20 cellular contexts compared by ENCODE assay signal in genomic region chr13:100130930-100131511, GRCh38.
"Had no signal": no experiment of that assay in that cellular context is flagged by ENCODE, and none has a peak within 500 bp of the region (broad histone marks: within the 10 kb centered on the region; RNA-seq: fewer than 3 reads in every experiment).

No MANE protein-coding gene starts in this region.

- H3K9me3 Mint-ChIP-seq: activated T-cell treated with anti-CD3 and anti-CD28 coated beads, Interleukin-2, amount 50 U/mL, for 4 hours; dendritic cell treated with granulocyte-macrophage colony-stimulating factor and Interleukin-4, amounts not matched to agents 40 ng/mL and 50 ng/mL, for 4 days; stimulated activated effector memory CD8-positive, alpha-beta T cell treated with anti-CD3 and anti-CD28 coated beads, Interleukin-12 subunit alpha, Interleukin-12 subunit beta, amount 100 ng/mL, for 72 hours had no signal

- DNase-seq: activated CD4-positive, alpha-beta T cell treated with anti-CD3 and anti-CD28 coated beads, Interleukin-2, amount 50 U/mL, for 1 hour; activated CD4-positive, CD25-positive, alpha-beta regulatory T cell treated with anti-CD3 and anti-CD28 coated beads, Interleukin-2, amount 50 U/mL, for 72 hours; activated CD8-positive, alpha-beta memory T cell treated with anti-CD3 and anti-CD28 coated beads, Interleukin-2, amount 50 U/mL, for 4 hours; activated effector memory CD4-positive, alpha-beta T cell treated with Interleukin-2 at 50 U/mL for 16 hours; activated naive CD4-positive, alpha-beta T cell treated with anti-CD3 and anti-CD28 coated beads, Interleukin-2, amount 50 U/mL, for 16 hours; activated T-cell treated with anti-CD3 and anti-CD28 coated beads, Interleukin-2, amount 50 U/mL, for 4 hours; effector CD8-positive, alpha-beta T cell; gastrocnemius medialis; mesenchymal stem cell; naive thymus-derived CD8-positive, alpha-beta T cell; pancreas; sigmoid colon; stimulated activated CD4-positive, alpha-beta T cell treated with anti-CD3 and anti-CD28 coated beads, Interleukin-4, amount 100 ng/mL, for 24 hours; stomach; T-helper 1 cell; T1000; trophoblast cell had no signal

- H3K27ac Mint-ChIP-seq: stimulated activated effector memory CD8-positive, alpha-beta T cell treated with anti-CD3 and anti-CD28 coated beads, Interleukin-12 subunit alpha, Interleukin-12 subunit beta, amount 100 ng/mL, for 72 hours had no signal

- H3K27me3 ChIP-seq: ascending aorta, gastrocnemius medialis, pancreas, sigmoid colon, stomach had no signal

- H3K4me3 ChIP-seq: ascending aorta, gastrocnemius medialis, pancreas, sigmoid colon, stomach had no signal

- H3K27ac ChIP-seq: ascending aorta, gastrocnemius medialis, pancreas, sigmoid colon, stomach had no signal

- ATAC-seq: gastrocnemius medialis; naive thymus-derived CD8-positive, alpha-beta T cell; pancreas had no signal

- H3K9me3 ChIP-seq: ascending aorta, gastrocnemius medialis, pancreas, sigmoid colon, stomach had no signal

- H3K36me3 ChIP-seq: ascending aorta, gastrocnemius medialis, pancreas, sigmoid colon, stomach had no signal

- H3K27me3 Mint-ChIP-seq: dendritic cell treated with granulocyte-macrophage colony-stimulating factor and Interleukin-4, amounts not matched to agents 40 ng/mL and 50 ng/mL, for 4 days; naive thymus-derived CD8-positive, alpha-beta T cell had no signal

- H3K4me1 ChIP-seq: ascending aorta had no signal

- H3K36me3 Mint-ChIP-seq: stimulated activated effector memory CD8-positive, alpha-beta T cell treated with anti-CD3 and anti-CD28 coated beads, Interleukin-12 subunit alpha, Interleukin-12 subunit beta, amount 100 ng/mL, for 72 hours had no signal

- H3K4me3 Mint-ChIP-seq: activated T-cell treated with anti-CD3 and anti-CD28 coated beads, Interleukin-2, amount 50 U/mL, for 4 hours; dendritic cell treated with granulocyte-macrophage colony-stimulating factor and Interleukin-4, amounts not matched to agents 40 ng/mL and 50 ng/mL, for 4 days; naive thymus-derived CD8-positive, alpha-beta T cell; stimulated activated effector memory CD8-positive, alpha-beta T cell treated with anti-CD3 and anti-CD28 coated beads, Interleukin-12 subunit alpha, Interleukin-12 subunit beta, amount 100 ng/mL, for 72 hours had no signal
